11 cellular contexts compared by ENCODE assay signal in genomic region chr6:19465240-19465639, GRCh38.
DNase-seq lines count a peak whose midpoint lies in the region; TF ChIP-seq lines count a peak whose summit lies in the region.
"Had no signal": no experiment of that assay in that cellular context is flagged by ENCODE, and none has a peak within 500 bp of the region (broad histone marks: within the 10 kb centered on the region; RNA-seq: fewer than 3 reads in every experiment).

No MANE protein-coding gene starts in this region.

- H3K4me2 ChIP-seq in fibroblast of lung (ENCODE audit: extremely low read depth, insufficient read depth, low read length) (no peak overlapping the region), smooth muscle cell (no peak overlapping the region)

- H3F3A ChIP-seq in smooth muscle cell (ENCODE audit: low read depth), result no peaks in the 10 kb centered on the region

- DNase-seq in HK-2 (ENCODE audit: unreplicated experiment) (peak; percentile 74), NCI-H345 (lab: John Stamatoyannopoulos, UW) (peak; percentile 84), fibroblast of lung (ENCODE audit: low read depth in 2 of 2) (peak in 1 of 2 donors; percentile 1), smooth muscle cell (lab: John Stamatoyannopoulos, UW; ENCODE audit: unreplicated experiment) (no peak), NCI-H526 treated with DMSO at 0.1 percent for 48 hours (lab: John Stamatoyannopoulos, UW) (no peak), epidermal melanocyte (ENCODE audit: insufficient read length, low spot score) (no peak)
- DNase-seq in stimulated activated CD4-positive, alpha-beta T cell treated with anti-CD3 and anti-CD28 coated beads, Interleukin-4, amount 100 ng/mL, for 24 hours, result no peak
- DNase-seq: activated naive CD8-positive, alpha-beta T cell treated with anti-CD3 and anti-CD28 coated beads, Interleukin-2, amount 10 ng/mL, durations not matched to agents 7 days and 5 days; dermis blood vessel endothelial cell; head of caudate nucleus; SW 1271 had no signal

- no peaks in the 10 kb centered on the region for H3K27me3 ChIP-seq in fibroblast of lung (ENCODE audit: control insufficient read depth, insufficient read depth, low read length)
- H3K27me3 ChIP-seq in smooth muscle cell (ENCODE audit: low read depth), result no peaks in the 10 kb centered on the region

- no peaks in the 10 kb centered on the region for H4K20me1 ChIP-seq in fibroblast of lung (ENCODE audit: control insufficient read depth, extremely low read depth, insufficient read depth, low read length)
- H4K20me1 ChIP-seq in smooth muscle cell (ENCODE audit: low read depth), result no peaks in the 10 kb centered on the region

- H3K36me3 ChIP-seq in fibroblast of lung (ENCODE audit: control insufficient read depth, insufficient read depth, low read length) (no peaks in the 10 kb centered on the region), smooth muscle cell (ENCODE audit: low read depth) (no peaks in the 10 kb centered on the region)

- H2AFZ ChIP-seq in fibroblast of lung (ENCODE audit: low read length) (peak overlapping the region; percentile 40), smooth muscle cell (ENCODE audit: low read depth) (peak overlapping the region; percentile 41)

- H3K9ac ChIP-seq in fibroblast of lung (ENCODE audit: insufficient read depth, low read length) (no peak overlapping the region), smooth muscle cell (ENCODE audit: low read depth) (no peak overlapping the region)

- no peaks in the 10 kb centered on the region for H3K79me2 ChIP-seq in fibroblast of lung (ENCODE audit: control insufficient read depth, insufficient read depth, low read length)
- H3K79me2 ChIP-seq in smooth muscle cell (ENCODE audit: low read depth), result no peaks in the 10 kb centered on the region

- H3K4me1 ChIP-seq in fibroblast of lung (ENCODE audit: control insufficient read depth, extremely low read depth, insufficient read depth, low read length) (peaks cover 2% of the 10 kb centered on the region), smooth muscle cell (ENCODE audit: low read depth) (no peaks in the 10 kb centered on the region)

- 72% methylated on average over 10 of the region's 10 CpGs for WGBS in smooth muscle cell (ENCODE audit: low lambda C conversion rate)

- H3K27ac ChIP-seq in fibroblast of lung (ENCODE audit: insufficient read depth, low read length) (no peak overlapping the region), smooth muscle cell (ENCODE audit: low read depth) (no peak overlapping the region)

- TF ChIP-seq CTCF in fibroblast of lung (conservative IDR thresholded peaks at IDR 0.05 in 1 of 2, IDR thresholded peaks at IDR 0.05 in 1 of 2; ENCODE audit: low read depth in 1 of 2, low read length in 2 of 2) (no peak), smooth muscle cell (IDR thresholded peaks at IDR 0.05; ENCODE audit: borderline replicate concordance, insufficient read depth, poor library complexity, severe bottlenecking) (no peak)

- H3K4me3 ChIP-seq in fibroblast of lung (replicated peaks in 1 of 4; ENCODE audit: control extremely low read depth in 1 of 4, insufficient read depth in 1 of 4, low read depth in 3 of 4, low read length in 4 of 4) (no peak overlapping the region), smooth muscle cell (no peak overlapping the region)

- H3K9me3 ChIP-seq in fibroblast of lung (ENCODE audit: control insufficient read depth, insufficient read depth, low read depth, low read length) (no peaks in the 10 kb centered on the region), smooth muscle cell (replicated peaks; ENCODE audit: low read depth) (no peaks in the 10 kb centered on the region)

Comparison
In these comparisons a context has a peak if more than half of its experiments do, and no peak if none do; other contexts are left out.
1. DNase-seq: peak in HK-2 (single experiment) and NCI-H345 (single experiment); none in smooth muscle cell (single experiment), stimulated activated CD4-positive, alpha-beta T cell treated with anti-CD3 and anti-CD28 coated beads, Interleukin-4, amount 100 ng/mL, for 24 hours (single experiment), NCI-H526 treated with DMSO at 0.1 percent for 48 hours (single experiment) and epidermal melanocyte (single experiment).